9 cellular contexts compared by ENCODE assay signal in genomic region chr19:12076331-12076730, GRCh38. TPM values are rescaled to one million over a fixed set of nuclear protein-coding genes. Genes with fewer than 3 reads are reported as not detected.
DNase-seq lines count a peak whose midpoint lies in the region; ATAC-seq, FAIRE-seq and TF ChIP-seq lines count a peak whose summit lies in the region.
"Not testable (repeated sequence)": the region's sequence is repeated elsewhere in the genome, so short reads cannot be mapped to it uniquely, and the experiment has no call there.
"Had no signal": no experiment of that assay in that cellular context is flagged by ENCODE, and none has a peak within 500 bp of the region (broad histone marks: within the 10 kb centered on the region; RNA-seq: fewer than 3 reads in every experiment).

No MANE protein-coding gene starts in this region.

- ATAC-seq in HCT116; GM12878; thoracic aorta (ENCODE audit: insufficient number of reproducible peaks, low FRiP score, low read depth): not testable (repeated sequence)

- H3K9me3 ChIP-seq in A673 (ENCODE audit: low read depth, low read length, poor library complexity, severe bottlenecking) (peaks cover 75% of the 10 kb centered on the region), HCT116 (ENCODE audit: control insufficient read depth in 1 of 2, insufficient read depth in 1 of 2, low read depth in 1 of 2, low read length in 2 of 2) (peaks cover 24 to 28% of the 10 kb centered on the region in 2 experiments; a peak in 2 of 4 replicates), GM12878 (replicated peaks; ENCODE audit: control insufficient read depth, insufficient read depth, low read length) (peaks cover 45% of the 10 kb centered on the region), endodermal cell (ENCODE audit: control insufficient read depth, low read length) (peaks cover 99% of the 10 kb centered on the region), neural progenitor cell (ENCODE audit: low read depth) (peaks cover 77% of the 10 kb centered on the region), thoracic aorta (peaks cover 98% of the 10 kb centered on the region)

- not testable (repeated sequence) for TF ChIP-seq POLR2A in HCT116 (IDR thresholded peaks at IDR 0.05; ENCODE audit: borderline replicate concordance, extremely low read depth, insufficient read depth, insufficient read length); GM12878 (IDR thresholded peaks at IDR 0.05; ENCODE audit: low read depth, low read length)

- H3K9ac ChIP-seq in HCT116 (ENCODE audit: low read length); GM12878 (ENCODE audit: control insufficient read depth, insufficient read depth, low read length); endodermal cell (ENCODE audit: extremely low read depth, low read length, poor library complexity, severe bottlenecking); mesendoderm (ENCODE audit: low read length); neural progenitor cell: not testable (repeated sequence)

- H3K4me1 Mint-ChIP-seq in endodermal cell, neural progenitor cell: not testable (repeated sequence)

- in situ Hi-C loops in GM12878 (cut with MboI), result not testable (repeated sequence)

- not testable (repeated sequence) for H3K4ac ChIP-seq in mesendoderm (ENCODE audit: low read depth, low read length)

- H3K4me1 ChIP-seq in A673 (ENCODE audit: insufficient read depth, low read length, poor library complexity, severe bottlenecking); HCT116 (ENCODE audit: control insufficient read depth in 1 of 2, insufficient read depth in 2 of 2, low read length in 2 of 2); GM12878 (ENCODE audit: control insufficient read depth, insufficient read depth, low read length); endodermal cell (ENCODE audit: control insufficient read depth, insufficient read depth, low read length); mesendoderm (ENCODE audit: control insufficient read depth, low read depth, low read length); neural progenitor cell; thoracic aorta (ENCODE audit: control insufficient read depth in 1 of 2, low read depth in 2 of 2): not testable (repeated sequence)

- not testable (repeated sequence) for H3K56ac ChIP-seq in mesendoderm (ENCODE audit: low read length)

- H4K8ac ChIP-seq in mesendoderm (ENCODE audit: low read depth, low read length), result not testable (repeated sequence)

- POLR2A ChIA-PET in A673 (lab: Charles Lee; ENCODE audit: low non-redundant PET); HCT116 (lab: Charles Lee); GM12878 (lab: Charles Lee): not testable (repeated sequence)

- H2BK120ac ChIP-seq in mesendoderm (ENCODE audit: low read depth, low read length), result not testable (repeated sequence)

- not testable (repeated sequence) for H3K4me3 Mint-ChIP-seq in endodermal cell, neural progenitor cell

- not testable (repeated sequence) for H3K79me1 ChIP-seq in mesendoderm (ENCODE audit: low read length)

- not testable (repeated sequence) for H3K9me2 ChIP-seq in HCT116 (ENCODE audit: insufficient read depth)

- H4K5ac ChIP-seq in mesendoderm (ENCODE audit: low read length), result not testable (repeated sequence)

- not testable (repeated sequence) for H2BK5ac ChIP-seq in mesendoderm (ENCODE audit: low read length)

- not testable (repeated sequence) for TF ChIP-seq CTCF in A673 (conservative IDR thresholded peaks at IDR 0.05; ENCODE audit: low read depth, low read length); HCT116 (IDR thresholded peaks at IDR 0.05 in 2 of 3, conservative IDR thresholded peaks at IDR 0.05 in 1 of 3; ENCODE audit: borderline replicate concordance in 1 of 3, insufficient read depth in 1 of 3, low read depth in 2 of 3, low read length in 2 of 3); GM12878 (IDR thresholded peaks at IDR 0.05 in 2 of 3, conservative IDR thresholded peaks at IDR 0.05 in 1 of 3; ENCODE audit: control insufficient read depth in 2 of 3, extremely low read depth in 1 of 3, insufficient read depth in 1 of 3, low read depth in 3 of 3, low read length in 3 of 3); endodermal cell (conservative IDR thresholded peaks at IDR 0.05); neural progenitor cell (IDR thresholded peaks at IDR 0.05); thoracic aorta (IDR thresholded peaks at IDR 0.05)

- not testable (repeated sequence) for H3K23ac ChIP-seq in mesendoderm (ENCODE audit: low read length)

- FAIRE-seq in GM12878 (lab: Jason Lieb, UNC), result not testable (repeated sequence)

- H3K36me3 ChIP-seq in A673 (ENCODE audit: insufficient read depth, low read length, poor library complexity, severe bottlenecking) (peaks cover 16% of the 10 kb centered on the region), endodermal cell (ENCODE audit: control insufficient read depth, insufficient read depth, low read length) (peaks cover 82% of the 10 kb centered on the region), mesendoderm (ENCODE audit: control insufficient read depth, insufficient read depth, low read length) (peaks cover 15% of the 10 kb centered on the region), neural progenitor cell (peaks cover 61% of the 10 kb centered on the region), thoracic aorta (peaks cover 69% of the 10 kb centered on the region)
- not testable (repeated sequence) for H3K36me3 ChIP-seq in HCT116 (ENCODE audit: control insufficient read depth in 1 of 2, insufficient read depth in 2 of 2, low read length in 2 of 2); GM12878 (ENCODE audit: control insufficient read depth in 2 of 2, insufficient read depth in 2 of 2, low read length in 1 of 2)

- not testable (repeated sequence) for H3K18ac ChIP-seq in mesendoderm (ENCODE audit: low read length)

- H3K27me3 Mint-ChIP-seq in endodermal cell (ENCODE audit: insufficient read depth); neural progenitor cell (ENCODE audit: insufficient read depth, low read depth): not testable (repeated sequence)

- not testable (repeated sequence) for H4K20me1 ChIP-seq in HCT116 (ENCODE audit: insufficient read depth); GM12878 (ENCODE audit: control insufficient read depth, insufficient read depth); neural progenitor cell (ENCODE audit: low read depth)

- H3K36me3 Mint-ChIP-seq in endodermal cell (ENCODE audit: low read depth) (peaks cover 82% of the 10 kb centered on the region), neural progenitor cell (peaks cover 47% of the 10 kb centered on the region)

- TF ChIP-seq RAD21 in HCT116 (IDR thresholded peaks at IDR 0.05; ENCODE audit: low read depth); GM12878 (IDR thresholded peaks at IDR 0.05; ENCODE audit: insufficient read depth, low read depth, low read length): not testable (repeated sequence)

- peaks cover 96% of the 10 kb centered on the region for H3K9me3 Mint-ChIP-seq in endodermal cell
- peaks cover 76% of the 10 kb centered on the region for H3K9me3 Mint-ChIP-seq in neural progenitor cell

- TSS peak; percentile 24 for BruUV-seq in A673 (replicated peaks; lab: Mats Ljungman, UMichigan)
- BruUV-seq in HCT116 (replicated peaks; lab: Mats Ljungman, UMichigan); GM12878 (replicated peaks; lab: Mats Ljungman, UMichigan): not testable (repeated sequence)

- not testable (repeated sequence) for H3K4me3 ChIP-seq in A673 (ENCODE audit: low read depth, low read length, poor library complexity, severe bottlenecking); HCT116 (replicated peaks in 1 of 2; ENCODE audit: low read depth in 1 of 2, low read length in 2 of 2); GM12878
- H3K4me3 ChIP-seq in endodermal cell (ENCODE audit: low read length) (peak overlapping the region; percentile 74), mesendoderm (ENCODE audit: low read length) (peak overlapping the region; percentile 5), neural progenitor cell (peak overlapping the region; percentile 0), thoracic aorta (peak overlapping the region; percentile 1)

- not testable (repeated sequence) for H3K4me2 ChIP-seq in HCT116 (ENCODE audit: low read length); GM12878 (ENCODE audit: control insufficient read depth, insufficient read depth); mesendoderm (ENCODE audit: low read length); neural progenitor cell

- H3K27ac ChIP-seq in A673 (ENCODE audit: low read depth, low read length, poor library complexity, severe bottlenecking); HCT116 (ENCODE audit: low read depth, low read length); GM12878 (ENCODE audit: control insufficient read depth, insufficient read depth); endodermal cell (ENCODE audit: low read depth, low read length); mesendoderm (ENCODE audit: low read depth, low read length); neural progenitor cell; thoracic aorta: not testable (repeated sequence)

- H3F3A ChIP-seq in neural progenitor cell (ENCODE audit: low read depth), result peaks cover 23% of the 10 kb centered on the region

- not testable (repeated sequence) for H2BK15ac ChIP-seq in mesendoderm (replicated peaks; ENCODE audit: low read depth)

- RAD21 ChIA-PET in HCT116 (lab: Charles Lee; ENCODE audit: low non-redundant PET in 1 of 2, low total read pairs in 2 of 2, uncharacterized antibody in 2 of 2, unreplicated experiment in 2 of 2); GM12878 (lab: Charles Lee; ENCODE audit: unreplicated experiment): not testable (repeated sequence)

- not testable (repeated sequence) for TF ChIP-seq EP300 in GM12878 (IDR thresholded peaks at IDR 0.05; ENCODE audit: borderline replicate concordance in 1 of 2, control insufficient read depth in 1 of 2, low read depth in 2 of 2, low read length in 2 of 2)

- 76% methylated on average over 3 of the region's 3 CpGs for WGBS in GM12878 (ENCODE audit: insufficient coverage, insufficient replicate concordance, low lambda C conversion rate, missing lambda C conversion rate)
- 98 to 100% methylated on average over 3 of the region's 3 CpGs for WGBS in endodermal cell (ENCODE audit: insufficient coverage in 1 of 2, insufficient read length in 1 of 2), 2 experiments
- no CpG with 5 or more reads among the region's 3 CpGs for WGBS in mesendoderm (ENCODE audit: extremely low coverage, insufficient coverage, low lambda C conversion rate)

- DNase-seq in A673 (ENCODE audit: low spot score); HCT116 (ENCODE audit: low read depth, low spot score); GM12878 (ENCODE audit: low read depth, low spot score); endodermal cell; mesendoderm; neural progenitor cell (ENCODE audit: low spot score); thoracic aorta (ENCODE audit: low spot score): not testable (repeated sequence)
- DNase-seq in OCI-M1 (lab: John Stamatoyannopoulos, UW), result peak; percentile 55

- H2AFZ ChIP-seq in HCT116 (ENCODE audit: low read depth, low read length, poor library complexity, severe bottlenecking); GM12878 (ENCODE audit: control insufficient read depth, low read depth, low read length); neural progenitor cell (replicated peaks): not testable (repeated sequence)

- H3K27ac Mint-ChIP-seq in endodermal cell, neural progenitor cell: not testable (repeated sequence)

- intact Hi-C loops in A673 (cut with micrococcal nuclease; ENCODE audit: unreplicated experiment); HCT116 (cut with micrococcal nuclease); GM12878 (cut with micrococcal nuclease; ENCODE audit: unreplicated experiment): not testable (repeated sequence)

- SMC1A ChIA-PET in GM12878 (lab: Charles Lee; ENCODE audit: uncharacterized antibody, unreplicated experiment), result not testable (repeated sequence)

- CTCF ChIA-PET in A673 (lab: Charles Lee); HCT116 (lab: Charles Lee); GM12878 (lab: Yijun Ruan, JAX): not testable (repeated sequence)

- not testable (repeated sequence) for H2AK5ac ChIP-seq in mesendoderm (ENCODE audit: low read length)

- H3K27me3 ChIP-seq in A673 (replicated peaks; ENCODE audit: insufficient read depth, low read depth, low read length, poor library complexity); HCT116 (ENCODE audit: insufficient read depth, low read length); GM12878 (replicated peaks in 1 of 2; ENCODE audit: control insufficient read depth in 2 of 2, insufficient read depth in 2 of 2, low read length in 1 of 2); endodermal cell (ENCODE audit: control insufficient read depth, insufficient read depth, low read length, poor library complexity, severe bottlenecking); mesendoderm (ENCODE audit: insufficient read depth, low read length, poor library complexity); neural progenitor cell; thoracic aorta (replicated peaks; ENCODE audit: insufficient read depth): not testable (repeated sequence)

- not testable (repeated sequence) for H3K79me2 ChIP-seq in HCT116 (ENCODE audit: insufficient read depth, low read length); GM12878 (ENCODE audit: control insufficient read depth, insufficient read depth, low read length); mesendoderm (ENCODE audit: control insufficient read depth, insufficient read depth, low read length); neural progenitor cell (ENCODE audit: low read depth)

RNA-seq across cellular contexts. Expression of gene ZNF844, which starts 11.8 kb away (rescaled TPM):
- total RNA-seq in A673 (2021), result 1.5 TPM in 2 replicates
- total RNA-seq in HCT116 (2021; ENCODE audit: unreplicated experiment), result not detected
- polyA plus RNA-seq in HCT116 (2012), result 0.01 TPM in 1 of 2 replicates, not detected in the other
- total RNA-seq in GM12878 (2013; cell fraction: nucleolus; rRNA removed), result 1.1 and 1.4 TPM in 2 replicates
- 0.96 and 1.0 TPM in 2 replicates for total RNA-seq in GM12878 (2014; rRNA removed)
- 1.0 and 1.1 TPM in 2 replicates for total RNA-seq in GM12878 (2014; rRNA removed; fragmentation: Illumina TruSeq; extraction: Trizol)
- total RNA-seq in GM12878 (2021), result 1.1 and 1.4 TPM in 2 replicates
- polyA plus RNA-seq in GM12878 (2011; ENCODE audit: low read depth), result 2.2 TPM
- 0.16 and 0.24 TPM in 2 replicates for polyA plus RNA-seq in GM12878 (2011; rRNA removed)
- 0.07 and 0.10 TPM in 2 replicates for polyA plus RNA-seq in GM12878 (2011; cell fraction: cytosol; rRNA removed)
- 0.09 and 0.13 TPM in 2 replicates for polyA plus RNA-seq in GM12878 (2011; cell fraction: nucleus; rRNA removed)
- 2.9 and 3.5 TPM in 2 replicates for polyA plus RNA-seq in GM12878 (2012)
- polyA plus RNA-seq in GM12878 (2014; fragmentation: Illumina TruSeq; extraction: Trizol), result 0.93 and 1.5 TPM in 2 replicates
- under 1 TPM; 0.16 to 0.26 TPM for polyA plus RNA-seq in GM12878 (2014; fragmentation: Nextera tagmentation; extraction: Ambion mirVana)
- 0.38 and 0.47 TPM in 2 replicates for polyA plus RNA-seq in GM12878 (2014; rRNA removed)
- under 1 TPM; 0.42 to 0.96 TPM for polyA plus RNA-seq in GM12878 (2016; fragmentation: Nextera tagmentation; extraction: Ambion mirVana)
- polyA minus RNA-seq in GM12878 (2011; rRNA and poly(A)+ RNA removed), result 0.07 and 0.10 TPM in 2 replicates
- not detected in 2 replicates for polyA minus RNA-seq in GM12878 (2011; cell fraction: cytosol; rRNA and poly(A)+ RNA removed)
- polyA minus RNA-seq in GM12878 (2011; cell fraction: nucleus; rRNA and poly(A)+ RNA removed), result 0.10 and 0.12 TPM in 2 replicates
- 10 to 100 TPM; 10.3 to 17.9 TPM for total RNA-seq in endodermal cell
- 8.7 TPM for polyA plus RNA-seq in endodermal cell (2013, experiment 1 of 2)
- 6.2 TPM for polyA plus RNA-seq in endodermal cell (2013, experiment 2 of 2)
- 2.6 TPM for polyA plus RNA-seq in mesendoderm (2013, experiment 1 of 2)
- 2.3 TPM for polyA plus RNA-seq in mesendoderm (2013, experiment 2 of 2)
- total RNA-seq in neural progenitor cell (ENCODE audit: low replicate concordance), result 16.3 and 16.5 TPM in 2 replicates
- total RNA-seq in thoracic aorta, result 1 to 10 TPM; 4.7 to 9.0 TPM

RNA-seq across cellular contexts. Expression of gene ZNF878, which starts 23.6 kb away (rescaled TPM):
- total RNA-seq in A673 (2021) (1.3 and 1.5 TPM in 2 replicates), HCT116 (2021; ENCODE audit: unreplicated experiment) (not detected), GM12878 (2014; rRNA removed) (0.68 and 1.3 TPM in 2 replicates), GM12878 (2014; rRNA removed; fragmentation: Illumina TruSeq; extraction: Trizol) (1.1 and 1.7 TPM in 2 replicates), GM12878 (2021) (0.74 TPM in 2 replicates), endodermal cell (1 to 10 TPM; 1.6 to 3.7 TPM), neural progenitor cell (ENCODE audit: low replicate concordance) (2.6 and 3.0 TPM in 2 replicates), thoracic aorta (1 to 10 TPM in 1 of 2 donors, not detected in 1; 1.4 TPM)
- not detected in 2 replicates for polyA plus RNA-seq in HCT116 (2012)
- total RNA-seq in GM12878 (2013; cell fraction: nucleolus; rRNA removed), result 24.9 and 26.8 TPM in 2 replicates
- polyA plus RNA-seq in GM12878 (2011; ENCODE audit: low read depth), result 0.43 TPM
- polyA plus RNA-seq in GM12878 (2011; rRNA removed) (1.3 and 1.8 TPM in 2 replicates), GM12878 (2014; fragmentation: Illumina TruSeq; extraction: Trizol) (0.63 and 0.97 TPM in 2 replicates), GM12878 (2014; fragmentation: Nextera tagmentation; extraction: Ambion mirVana) (under 1 TPM; 0.24 to 0.79 TPM), GM12878 (2014; rRNA removed) (0.30 and 0.33 TPM in 2 replicates), GM12878 (2016; fragmentation: Nextera tagmentation; extraction: Ambion mirVana) (under 1 TPM; 0.44 to 0.82 TPM)
- 0.52 and 0.69 TPM in 2 replicates for polyA plus RNA-seq in GM12878 (2011; cell fraction: cytosol; rRNA removed)
- polyA plus RNA-seq in GM12878 (2011; cell fraction: nucleus; rRNA removed), result 1.2 TPM in 2 replicates
- 0.79 and 0.83 TPM in 2 replicates for polyA plus RNA-seq in GM12878 (2012)
- polyA minus RNA-seq in GM12878 (2011; rRNA and poly(A)+ RNA removed), result 2.6 and 3.7 TPM in 2 replicates
- polyA minus RNA-seq in GM12878 (2011; cell fraction: cytosol; rRNA and poly(A)+ RNA removed), result 0.52 and 1.7 TPM in 2 replicates
- polyA minus RNA-seq in GM12878 (2011; cell fraction: nucleus; rRNA and poly(A)+ RNA removed), result 1.7 and 2.1 TPM in 2 replicates
- 1.4 TPM for polyA plus RNA-seq in endodermal cell (2013, experiment 1 of 2)
- polyA plus RNA-seq in endodermal cell (2013, experiment 2 of 2), result 1.1 TPM
- polyA plus RNA-seq in mesendoderm (2013, experiment 1 of 2), result 1.2 TPM
- 1.5 TPM for polyA plus RNA-seq in mesendoderm (2013, experiment 2 of 2)
- total RNA-seq: CD4-positive, CD25-positive, alpha-beta regulatory T cell had no signal

RNA-seq across cellular contexts. Expression of gene ZNF433, which starts 40.9 kb away (rescaled TPM):
- total RNA-seq in A673 (2021) (2.2 and 3.0 TPM in 2 replicates), HCT116 (2021; ENCODE audit: unreplicated experiment) (not detected), GM12878 (2014; rRNA removed) (0.79 and 0.82 TPM in 2 replicates), GM12878 (2014; rRNA removed; fragmentation: Illumina TruSeq; extraction: Trizol) (1.5 and 1.8 TPM in 2 replicates), GM12878 (2021) (1.2 and 1.3 TPM in 2 replicates), endodermal cell (1 to 10 TPM; 3.9 to 7.9 TPM), neural progenitor cell (ENCODE audit: low replicate concordance) (8.2 and 8.3 TPM in 2 replicates), thoracic aorta (1 to 10 TPM; 6.6 to 7.0 TPM)
- not detected in 2 replicates for polyA plus RNA-seq in HCT116 (2012)
- 13.9 and 16.3 TPM in 2 replicates for total RNA-seq in GM12878 (2013; cell fraction: nucleolus; rRNA removed)
- polyA plus RNA-seq in GM12878 (2011; ENCODE audit: low read depth), result 3.3 TPM
- polyA plus RNA-seq in GM12878 (2011; rRNA removed) (0.95 and 1.0 TPM in 2 replicates), GM12878 (2014; fragmentation: Illumina TruSeq; extraction: Trizol) (2.0 and 2.5 TPM in 2 replicates), GM12878 (2014; fragmentation: Nextera tagmentation; extraction: Ambion mirVana) (1 to 10 TPM; 1.7 to 1.8 TPM), GM12878 (2014; rRNA removed) (1.0 and 1.3 TPM in 2 replicates), GM12878 (2016; fragmentation: Nextera tagmentation; extraction: Ambion mirVana) (1 to 10 TPM; 2.5 to 2.9 TPM)
- polyA plus RNA-seq in GM12878 (2011; cell fraction: cytosol; rRNA removed), result 0.32 and 0.34 TPM in 2 replicates
- polyA plus RNA-seq in GM12878 (2011; cell fraction: nucleus; rRNA removed), result 1.5 and 1.6 TPM in 2 replicates
- 3.2 and 5.3 TPM in 2 replicates for polyA plus RNA-seq in GM12878 (2012)
- polyA minus RNA-seq in GM12878 (2011; rRNA and poly(A)+ RNA removed), result 1.3 and 1.8 TPM in 2 replicates
- not detected in 2 replicates for polyA minus RNA-seq in GM12878 (2011; cell fraction: cytosol; rRNA and poly(A)+ RNA removed)
- polyA minus RNA-seq in GM12878 (2011; cell fraction: nucleus; rRNA and poly(A)+ RNA removed), result 0.60 and 1.1 TPM in 2 replicates
- 3.6 TPM for polyA plus RNA-seq in endodermal cell (2013, experiment 1 of 2)
- 4.1 TPM for polyA plus RNA-seq in endodermal cell (2013, experiment 2 of 2)
- 1.1 TPM for polyA plus RNA-seq in mesendoderm (2013, experiment 1 of 2)
- 0.59 TPM for polyA plus RNA-seq in mesendoderm (2013, experiment 2 of 2)
